In genomic region chr7:76073335-76073990, GRCh38 we compare ENCODE assay signal across 1 cellular context.
A peak's percentile ranks its signal among the peaks of the same experiment; 100 is the strongest.
TF ChIP-seq lines count a peak whose summit lies in the region.

No MANE protein-coding gene starts in this region.

TF ChIP-seq in HepG2, 621 proteins besides CTCF, POLR2A, EP300 and RAD21:
- no peak for TF ChIP-seq ZNF672 (CRISPR knock-in tag; IDR thresholded peaks at IDR 0.05)
- no peak for TF ChIP-seq RCOR2 (CRISPR knock-in tag; IDR thresholded peaks at IDR 0.05)
- 0 out of 2 replicates have a peak, but pooled peaks have one; percentile 3 for TF ChIP-seq ZNF768 (CRISPR knock-in tag; IDR thresholded peaks at IDR 0.05)
- TF ChIP-seq ZBTB33 (CRISPR knock-in tag; IDR thresholded peaks at IDR 0.05), result peak; percentile 98
- TF ChIP-seq SKIL (CRISPR knock-in tag; IDR thresholded peaks at IDR 0.05; ENCODE audit: borderline replicate concordance), result no peak
- TF ChIP-seq PAX8 (CRISPR knock-in tag; IDR thresholded peaks at IDR 0.05; ENCODE audit: borderline replicate concordance), result no peak
- TF ChIP-seq ZFX (CRISPR knock-in tag; IDR thresholded peaks at IDR 0.05; ENCODE audit: low read depth), result peak; percentile 31; the same call in 1 of the 2 replicates
- no peak for TF ChIP-seq FOXP1 (IDR thresholded peaks at IDR 0.05)
- no peak for TF ChIP-seq FOXP1 (CRISPR knock-in tag; IDR thresholded peaks at IDR 0.05)
- peak; percentile 42 for TF ChIP-seq ZNF687 (CRISPR knock-in tag; IDR thresholded peaks at IDR 0.05)
- no peak for TF ChIP-seq HDAC2 (CRISPR knock-in tag; IDR thresholded peaks at IDR 0.05)
- TF ChIP-seq STAG1 (CRISPR knock-in tag; IDR thresholded peaks at IDR 0.05), result 0 out of 2 replicates have a peak, but pooled peaks have one; percentile 6
- TF ChIP-seq ZNF770 (CRISPR knock-in tag; IDR thresholded peaks at IDR 0.05), result peak; percentile 27; the same call in 1 of the 2 replicates
- peak; percentile 67 for TF ChIP-seq AGO2 (optimal IDR thresholded peaks at IDR 0.05; ENCODE audit: low read depth, low read length)
- TF ChIP-seq GPBP1L1 (CRISPR knock-in tag; IDR thresholded peaks at IDR 0.05), result no peak
- 0 out of 2 replicates have a peak, but pooled peaks have one; percentile 7 for TF ChIP-seq RBFOX2 (IDR thresholded peaks at IDR 0.05; ENCODE audit: low read depth, low read length)
- TF ChIP-seq ZNF230 (CRISPR knock-in tag; IDR thresholded peaks at IDR 0.05), result no peak
- 0 out of 2 replicates have a peak, but pooled peaks have one; percentile 34 for TF ChIP-seq ZGPAT (CRISPR knock-in tag; IDR thresholded peaks at IDR 0.05)
- 0 out of 2 replicates have a peak, but pooled peaks have one; percentile 19 for TF ChIP-seq KDM2A (CRISPR knock-in tag; IDR thresholded peaks at IDR 0.05; ENCODE audit: borderline replicate concordance, low read depth)
- TF ChIP-seq GABPB1 (CRISPR knock-in tag; IDR thresholded peaks at IDR 0.05), result 0 out of 2 replicates have a peak, but pooled peaks have one; percentile 1
